In the genomic region with DNA sequence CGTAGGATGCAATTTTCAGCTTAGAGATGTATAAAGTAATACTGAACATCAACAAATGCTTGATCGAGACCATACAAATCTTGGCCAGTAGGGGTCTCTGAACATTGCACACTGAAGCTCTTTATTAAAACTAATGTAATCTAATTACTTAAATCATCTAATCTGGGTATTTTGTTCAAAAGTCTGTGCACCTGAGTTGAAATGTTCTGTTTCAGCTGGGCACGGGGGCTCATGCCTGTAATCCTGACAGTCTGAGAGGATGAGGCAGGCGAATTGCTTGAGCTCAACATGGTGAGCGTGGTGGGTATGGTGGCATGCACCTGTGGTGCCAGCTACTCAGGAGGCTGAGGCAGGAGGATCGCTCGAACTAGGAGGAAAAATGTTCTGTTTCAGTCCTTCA, we compare ENCODE assay signal across 1 cellular context.
TF ChIP-seq lines count a peak whose summit lies in the region.

No MANE protein-coding gene starts in this region.

TF ChIP-seq in WTC11, 78 proteins besides CTCF, POLR2A, EP300 and RAD21 (continued from another document):
- TF ChIP-seq, protein P1, sequence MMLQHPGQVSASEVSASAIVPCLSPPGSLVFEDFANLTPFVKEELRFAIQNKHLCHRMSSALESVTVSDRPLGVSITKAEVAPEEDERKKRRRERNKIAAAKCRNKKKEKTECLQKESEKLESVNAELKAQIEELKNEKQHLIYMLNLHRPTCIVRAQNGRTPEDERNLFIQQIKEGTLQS (CRISPR knock-in tag; conservative IDR thresholded peaks at IDR 0.05), result no peak
- TF ChIP-seq TP53 (CRISPR knock-in tag; IDR thresholded peaks at IDR 0.05), result no peak
- no peak for TF ChIP-seq SMAD3 (CRISPR knock-in tag; IDR thresholded peaks at IDR 0.05; ENCODE audit: borderline replicate concordance)
- TF ChIP-seq IRF2 (CRISPR knock-in tag; IDR thresholded peaks at IDR 0.05; ENCODE audit: borderline replicate concordance, low read depth), result no peak
- TF ChIP-seq ZNF317 (CRISPR knock-in tag; IDR thresholded peaks at IDR 0.05; ENCODE audit: borderline replicate concordance, low read depth), result no peak
- TF ChIP-seq, protein P2, sequence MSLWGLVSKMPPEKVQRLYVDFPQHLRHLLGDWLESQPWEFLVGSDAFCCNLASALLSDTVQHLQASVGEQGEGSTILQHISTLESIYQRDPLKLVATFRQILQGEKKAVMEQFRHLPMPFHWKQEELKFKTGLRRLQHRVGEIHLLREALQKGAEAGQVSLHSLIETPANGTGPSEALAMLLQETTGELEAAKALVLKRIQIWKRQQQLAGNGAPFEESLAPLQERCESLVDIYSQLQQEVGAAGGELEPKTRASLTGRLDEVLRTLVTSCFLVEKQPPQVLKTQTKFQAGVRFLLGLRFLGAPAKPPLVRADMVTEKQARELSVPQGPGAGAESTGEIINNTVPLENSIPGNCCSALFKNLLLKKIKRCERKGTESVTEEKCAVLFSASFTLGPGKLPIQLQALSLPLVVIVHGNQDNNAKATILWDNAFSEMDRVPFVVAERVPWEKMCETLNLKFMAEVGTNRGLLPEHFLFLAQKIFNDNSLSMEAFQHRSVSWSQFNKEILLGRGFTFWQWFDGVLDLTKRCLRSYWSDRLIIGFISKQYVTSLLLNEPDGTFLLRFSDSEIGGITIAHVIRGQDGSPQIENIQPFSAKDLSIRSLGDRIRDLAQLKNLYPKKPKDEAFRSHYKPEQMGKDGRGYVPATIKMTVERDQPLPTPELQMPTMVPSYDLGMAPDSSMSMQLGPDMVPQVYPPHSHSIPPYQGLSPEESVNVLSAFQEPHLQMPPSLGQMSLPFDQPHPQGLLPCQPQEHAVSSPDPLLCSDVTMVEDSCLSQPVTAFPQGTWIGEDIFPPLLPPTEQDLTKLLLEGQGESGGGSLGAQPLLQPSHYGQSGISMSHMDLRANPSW (CRISPR knock-in tag; conservative IDR thresholded peaks at IDR 0.05; ENCODE audit: low read depth), result no peak
- TF ChIP-seq SMAD4 (CRISPR knock-in tag; IDR thresholded peaks at IDR 0.05), result no peak
- TF ChIP-seq, protein P3, sequence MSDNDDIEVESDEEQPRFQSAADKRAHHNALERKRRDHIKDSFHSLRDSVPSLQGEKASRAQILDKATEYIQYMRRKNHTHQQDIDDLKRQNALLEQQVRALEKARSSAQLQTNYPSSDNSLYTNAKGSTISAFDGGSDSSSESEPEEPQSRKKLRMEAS (CRISPR knock-in tag; IDR thresholded peaks at IDR 0.05), result no peak
